In genomic region chr9:38445154-38446043, GRCh38 we compare ENCODE assay signal across 14 cellular contexts. TPM values are rescaled to one million over a fixed set of nuclear protein-coding genes. Genes with fewer than 3 reads are reported as not detected.
DNase-seq lines count a peak whose midpoint lies in the region; ATAC-seq and TF ChIP-seq lines count a peak whose summit lies in the region.
"Had no signal": no experiment of that assay in that cellular context is flagged by ENCODE, and none has a peak within 500 bp of the region (broad histone marks: within the 10 kb centered on the region; RNA-seq: fewer than 3 reads in every experiment).

No MANE protein-coding gene starts in this region.

- no peaks in the 10 kb centered on the region for H3K27me3 ChIP-seq in MM.1S (replicated peaks; ENCODE audit: insufficient read depth, low read length)

- no peak overlapping the region for H3K4me3 Mint-ChIP-seq in progenitor cell of endocrine pancreas (ENCODE audit: low read depth)
- no peak overlapping the region for H3K4me3 Mint-ChIP-seq in activated CD4-positive, alpha-beta T cell treated with anti-CD3 and anti-CD28 coated beads for 36 hours
- H3K4me3 Mint-ChIP-seq: neural crest cell had no signal

- H3K9me3 ChIP-seq in MM.1S (replicated peaks; ENCODE audit: insufficient read depth, low read length) = no peaks in the 10 kb centered on the region

- peaks cover 11% of the 10 kb centered on the region for H3K4me1 Mint-ChIP-seq in progenitor cell of endocrine pancreas (ENCODE audit: low read depth)
- H3K4me1 Mint-ChIP-seq in activated CD4-positive, alpha-beta T cell treated with anti-CD3 and anti-CD28 coated beads for 36 hours = peaks cover 2% of the 10 kb centered on the region
- H3K4me1 Mint-ChIP-seq: neural crest cell had no signal

- CTCF ChIA-PET in activated CD4-positive, alpha-beta T cell treated with anti-CD3 and anti-CD28 coated beads for 36 hours (lab: Charles Lee) = no interaction called here

- intact Hi-C loops in activated CD4-positive, alpha-beta T cell treated with anti-CD3 and anti-CD28 coated beads for 36 hours (cut with DNase I, micrococcal nuclease) = no loop called here

- H3K4me3 ChIP-seq in MM.1S (ENCODE audit: low read length) = no peak overlapping the region
- H3K4me3 ChIP-seq: thoracic aorta had no signal

- DNase-seq in progenitor cell of endocrine pancreas (ENCODE audit: low spot score, unreplicated experiment) (no peak), cortex of kidney (lab: John Stamatoyannopoulos, UW) (no peak), MM.1S (no peak), NCI-H146 treated with DMSO at 0.1 percent for 48 hours (lab: John Stamatoyannopoulos, UW; ENCODE audit: unreplicated experiment) (no peak)
- DNase-seq in activated CD4-positive, alpha-beta T cell treated with anti-CD3 and anti-CD28 coated beads for 36 hours = no peak
- DNase-seq: activated CD4-positive, alpha-beta T cell treated with anti-CD3 and anti-CD28 coated beads, Interleukin-2, amount 50 U/mL, for 1 hour; NCI-H1694; stimulated activated CD4-positive, alpha-beta T cell treated with anti-CD3 and anti-CD28 coated beads, Interleukin-4, amount 100 ng/mL, for 24 hours had no signal

- H4K20me1 ChIP-seq in MM.1S (ENCODE audit: insufficient read depth, low read length) = no peaks in the 10 kb centered on the region

- H2AFZ ChIP-seq in MM.1S (ENCODE audit: low read length) = no peak overlapping the region

- H3K79me2 ChIP-seq in MM.1S (ENCODE audit: low read length) = no peaks in the 10 kb centered on the region

- H3K36me3 Mint-ChIP-seq in progenitor cell of endocrine pancreas (ENCODE audit: insufficient read depth) = no peaks in the 10 kb centered on the region
- H3K36me3 Mint-ChIP-seq in activated CD4-positive, alpha-beta T cell treated with anti-CD3 and anti-CD28 coated beads for 36 hours (ENCODE audit: low read depth) = no peaks in the 10 kb centered on the region

- peaks cover 3% of the 10 kb centered on the region for H3K9me3 Mint-ChIP-seq in progenitor cell of endocrine pancreas (ENCODE audit: low read depth)
- no peaks in the 10 kb centered on the region for H3K9me3 Mint-ChIP-seq in activated CD4-positive, alpha-beta T cell treated with anti-CD3 and anti-CD28 coated beads for 36 hours (ENCODE audit: low read depth)

- ATAC-seq in GM19035 (IDR thresholded peaks at IDR 0.05; ENCODE audit: unreplicated experiment) (peak; percentile 69), HG02610 (IDR thresholded peaks at IDR 0.05; ENCODE audit: unreplicated experiment) (peak; percentile 75), HG03520 (IDR thresholded peaks at IDR 0.05; ENCODE audit: unreplicated experiment) (peak; percentile 76)
- no peak for ATAC-seq in activated CD4-positive, alpha-beta T cell treated with anti-CD3 and anti-CD28 coated beads for 36 hours

- peaks cover 3% of the 10 kb centered on the region for H3K27me3 Mint-ChIP-seq in progenitor cell of endocrine pancreas
- peaks cover 16% of the 10 kb centered on the region for H3K27me3 Mint-ChIP-seq in activated CD4-positive, alpha-beta T cell treated with anti-CD3 and anti-CD28 coated beads for 36 hours

- no peak overlapping the region for H3K9ac ChIP-seq in MM.1S (ENCODE audit: low read length)

- H3K27ac ChIP-seq in MM.1S (ENCODE audit: low read length) = no peak overlapping the region
- H3K27ac ChIP-seq: thoracic aorta had no signal

- no peaks in the 10 kb centered on the region for H3K36me3 ChIP-seq in MM.1S (replicated peaks; ENCODE audit: insufficient read depth, low read length)
- H3K36me3 ChIP-seq: thoracic aorta had no signal

- H3K9me2 ChIP-seq in MM.1S (replicated peaks; ENCODE audit: insufficient read depth, low read length) = no peaks in the 10 kb centered on the region

- no peak overlapping the region for H3K4me2 ChIP-seq in MM.1S (ENCODE audit: low read depth, low read length)

- H3K27ac Mint-ChIP-seq in progenitor cell of endocrine pancreas = peak overlapping the region; percentile 19
- no peak overlapping the region for H3K27ac Mint-ChIP-seq in activated CD4-positive, alpha-beta T cell treated with anti-CD3 and anti-CD28 coated beads for 36 hours

- no peak for TF ChIP-seq CTCF in progenitor cell of endocrine pancreas (IDR thresholded peaks at IDR 0.05; ENCODE audit: unreplicated experiment)
- no peak for TF ChIP-seq CTCF in MM.1S (IDR thresholded peaks at IDR 0.05; ENCODE audit: low read length)

- no peaks in the 10 kb centered on the region for H3F3A ChIP-seq in MM.1S (ENCODE audit: insufficient read depth, low read length)

- no peaks in the 10 kb centered on the region for H3K4me1 ChIP-seq in MM.1S (ENCODE audit: low read length)

- POLR2A ChIA-PET in activated CD4-positive, alpha-beta T cell treated with anti-CD3 and anti-CD28 coated beads for 36 hours (lab: Charles Lee) = no interaction called here

RNA-seq across cellular contexts. Expression of gene IGFBPL1, which starts 21.1 kb away (rescaled TPM):
- 4.7 and 5.1 TPM in 2 replicates for total RNA-seq in progenitor cell of endocrine pancreas
- total RNA-seq in activated CD4-positive, alpha-beta T cell treated with anti-CD3 and anti-CD28 coated beads for 36 hours = under 1 TPM in 1 of 2 experiments, not detected in 1; 0.21 TPM
- total RNA-seq: endothelial cell of umbilical vein had no signal

RNA-seq across cellular contexts. Expression of gene ALDH1B1, which starts 52.9 kb away (rescaled TPM):
- total RNA-seq in progenitor cell of endocrine pancreas = 31.9 and 32.1 TPM in 2 replicates
- total RNA-seq in activated CD4-positive, alpha-beta T cell treated with anti-CD3 and anti-CD28 coated beads for 36 hours = 10 to 100 TPM; 20.3 to 21.8 TPM
